ENCODE assay signal across 18 cellular contexts in genomic region chr7:46089281-46089680, GRCh38.
"Had no signal": no experiment of that assay in that cellular context is flagged by ENCODE, and none has a peak within 500 bp of the region (broad histone marks: within the 10 kb centered on the region; RNA-seq: fewer than 3 reads in every experiment).

No MANE protein-coding gene starts in this region.

- ATAC-seq: activated T-cell treated with anti-CD3 and anti-CD28 coated beads, Interleukin-2, amount 50 U/mL, for 4 hours; gastrocnemius medialis; left lung; mucosa of descending colon; natural killer cell; stimulated activated naive CD8-positive, alpha-beta T cell treated with anti-CD3 and anti-CD28 coated beads, Interleukin-15, amount 100 ng/mL, for 72 hours; upper lobe of right lung had no signal

- H3K4me3 ChIP-seq: ascending aorta, dorsolateral prefrontal cortex, gastrocnemius medialis, left lung, mucosa of descending colon, sigmoid colon, testis, upper lobe of right lung had no signal

- H3K9me3 ChIP-seq: ascending aorta, gastrocnemius medialis, mucosa of descending colon, sigmoid colon, testis, upper lobe of right lung had no signal

- H3K36me3 ChIP-seq: ascending aorta, gastrocnemius medialis, left lung, sigmoid colon, upper lobe of right lung had no signal

- H3K4me1 ChIP-seq: ascending aorta, gastrocnemius medialis, left lung, sigmoid colon, testis, upper lobe of right lung had no signal

- H3K27ac ChIP-seq: ascending aorta, dorsolateral prefrontal cortex, gastrocnemius medialis, left lung, sigmoid colon, testis, upper lobe of right lung had no signal

- DNase-seq: activated CD4-positive, alpha-beta memory T cell treated with anti-CD3 and anti-CD28 coated beads for 36 hours; activated CD4-positive, CD25-positive, alpha-beta regulatory T cell treated with anti-CD3 and anti-CD28 coated beads, Interleukin-2, amount 50 U/mL, for 72 hours; activated gamma-delta T cell treated with Interleukin-2 at 50 U/mL for 16 hours; activated naive CD8-positive, alpha-beta T cell treated with anti-CD3 and anti-CD28 coated beads for 36 hours; activated T-cell treated with anti-CD3 and anti-CD28 coated beads, Interleukin-2, amount 50 U/mL, for 4 hours; dorsolateral prefrontal cortex; gastrocnemius medialis; left lung; mucosa of descending colon; natural killer cell; sigmoid colon; stimulated activated CD4-positive, alpha-beta T cell treated with anti-CD3 and anti-CD28 coated beads, Interleukin-4, amount 100 ng/mL, for 1 hour; stimulated activated naive CD8-positive, alpha-beta T cell treated with anti-CD3 and anti-CD28 coated beads, Interleukin-15, amount 100 ng/mL, for 72 hours; SW 1271; testis; upper lobe of right lung had no signal

- H3K27me3 ChIP-seq: ascending aorta, gastrocnemius medialis, left lung, sigmoid colon, testis, upper lobe of right lung had no signal

- FAIRE-seq: keratinocyte had no signal
